In genomic region chr17:78648293-78648692, GRCh38 we compare ENCODE assay signal across 32 cellular contexts.
"Had no signal": no experiment of that assay in that cellular context is flagged by ENCODE, and none has a peak within 500 bp of the region (broad histone marks: within the 10 kb centered on the region; RNA-seq: fewer than 3 reads in every experiment).

No MANE protein-coding gene starts in this region.

- H3K4me3 ChIP-seq: left lung, lower lobe of right lung, mucosa of descending colon, pancreas, prostate gland, sigmoid colon, smooth muscle cell, suprapubic skin, thoracic aorta, tibial artery, upper lobe of right lung had no signal

- H3K9me3 Mint-ChIP-seq: mesothelial cell of epicardium, neural crest cell had no signal

- H3K9me3 ChIP-seq: mucosa of descending colon, pancreas, prostate gland, sigmoid colon, suprapubic skin, tibial artery, upper lobe of right lung had no signal

- FAIRE-seq: islet of Langerhans, kidney, pancreas, urothelium cell line had no signal

- H3K4me3 Mint-ChIP-seq: mesothelial cell of epicardium; naive thymus-derived CD8-positive, alpha-beta T cell; nephron; neural crest cell; stimulated activated naive CD8-positive, alpha-beta T cell treated with anti-CD3 and anti-CD28 coated beads, Interleukin-15, Interleukin-2, amounts not matched to agents 100 ng/mL and 50 ng/mL, for 24 hours had no signal

- H3K4me1 Mint-ChIP-seq: nephron had no signal

- H3K4me2 ChIP-seq: smooth muscle cell had no signal

- H3K27ac Mint-ChIP-seq: mesothelial cell of epicardium; nephron; stimulated activated naive CD8-positive, alpha-beta T cell treated with anti-CD3 and anti-CD28 coated beads, Interleukin-15, Interleukin-2, amounts not matched to agents 100 ng/mL and 50 ng/mL, for 24 hours had no signal

- DNase-seq: hippocampal formation; kidney; left colon; left lung; lower lobe of right lung; mammary epithelial cell; mesendoderm; mucosa of descending colon; naive thymus-derived CD8-positive, alpha-beta T cell; nucleus accumbens; pancreas; retina; stimulated activated CD4-positive, alpha-beta T cell treated with anti-CD3 and anti-CD28 coated beads, Interleukin-12 subunit alpha, Interleukin-12 subunit beta, amount 100 ng/mL, for 4 hours; stimulated activated CD4-positive, alpha-beta T cell treated with anti-CD3 and anti-CD28 coated beads, Interleukin-15, amount 100 ng/mL, for 24 hours; stimulated activated CD4-positive, alpha-beta T cell treated with anti-CD3 and anti-CD28 coated beads, Interleukin-2, amount 100 ng/mL, for 24 hours; stimulated activated CD4-positive, alpha-beta T cell treated with anti-CD3 and anti-CD28 coated beads, Interleukin-4, amount 100 ng/mL, for 1 hour; stimulated activated naive CD4-positive, alpha-beta T cell; tibial artery; trophoblast cell; upper lobe of right lung had no signal

- H3K36me3 Mint-ChIP-seq: mesothelial cell of epicardium had no signal

- ATAC-seq: left colon; left lung; lower lobe of right lung; mucosa of descending colon; naive thymus-derived CD8-positive, alpha-beta T cell; pancreas; right cardiac atrium; upper lobe of right lung had no signal

- H3K4me1 ChIP-seq: pancreas, prostate gland, sigmoid colon, suprapubic skin, tibial artery, upper lobe of right lung had no signal

- H3K27ac ChIP-seq: pancreas, prostate gland, sigmoid colon, suprapubic skin, thoracic aorta, tibial artery, upper lobe of right lung had no signal

- H3K36me3 ChIP-seq: left lung, lower lobe of right lung, pancreas, prostate gland, sigmoid colon, suprapubic skin, thoracic aorta, tibial artery, upper lobe of right lung had no signal

- H3K27me3 ChIP-seq: left lung, pancreas, sigmoid colon, upper lobe of right lung had no signal
